21 cellular contexts compared by ENCODE assay signal in the genomic region with DNA sequence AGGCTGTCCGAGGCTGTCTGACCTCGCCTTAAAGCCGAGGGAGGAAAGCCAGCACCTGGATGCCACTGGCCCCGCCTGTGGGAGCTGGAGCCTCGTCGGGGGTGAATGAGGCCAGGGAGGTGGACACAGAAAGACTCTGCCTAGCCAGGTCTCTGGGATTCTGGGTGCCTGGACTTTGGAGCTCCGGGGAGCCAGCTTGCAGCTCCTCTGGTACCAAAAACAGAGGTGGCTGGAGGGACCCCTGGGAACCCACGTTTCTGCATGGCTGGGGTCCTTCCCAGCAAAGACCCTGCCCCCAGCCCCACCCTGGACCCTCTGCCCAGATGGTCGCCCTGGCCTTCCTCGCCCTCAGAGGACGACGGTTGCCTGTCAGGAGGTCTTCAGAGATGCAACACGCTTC.
"Had no signal": no experiment of that assay in that cellular context is flagged by ENCODE, and none has a peak within 500 bp of the region (broad histone marks: within the 10 kb centered on the region; RNA-seq: fewer than 3 reads in every experiment).

No MANE protein-coding gene starts in this region.

- ATAC-seq: effector memory CD8-positive, alpha-beta T cell; gastroesophageal sphincter; left cardiac atrium; stimulated activated memory B cell treated with anti-CD40 and anti-IgM and Interleukin-4, amounts not matched to agents 10 μg/mL and 1 μg/mL and 100 μg/mL, for 72 hours had no signal

- H3K4me1 ChIP-seq: esophagus squamous epithelium, gastroesophageal sphincter, right atrium auricular region, tibial artery had no signal

- H3K4me3 ChIP-seq: esophagus squamous epithelium, gastroesophageal sphincter, left ventricle myocardium inferior, lung, right atrium auricular region, tibial artery had no signal

- H3K36me3 ChIP-seq: esophagus squamous epithelium, gastroesophageal sphincter, left ventricle myocardium inferior, right atrium auricular region, tibial artery had no signal

- FAIRE-seq: keratinocyte had no signal

- DNase-seq: effector memory CD8-positive, alpha-beta T cell; esophagus squamous epithelium; foreskin fibroblast; glutamatergic neuron; left cardiac atrium; left ventricle myocardium inferior; mesenchymal stem cell; naive B cell; stimulated activated CD4-positive, alpha-beta T cell treated with anti-CD3 and anti-CD28 coated beads, Interleukin-15, amount 100 ng/mL, for 24 hours; stimulated activated CD4-positive, alpha-beta T cell treated with anti-CD3 and anti-CD28 coated beads, Interleukin-1b, Interleukin-23, amount 100 ng/mL, for 48 hours; stimulated activated CD4-positive, alpha-beta T cell treated with anti-CD3 and anti-CD28 coated beads, Interleukin-4, amount 100 ng/mL, for 24 hours had no signal

- H3K27me3 Mint-ChIP-seq: dendritic cell treated with granulocyte-macrophage colony-stimulating factor and Interleukin-4, amounts not matched to agents 40 ng/mL and 50 ng/mL, for 4 days; effector memory CD8-positive, alpha-beta T cell; naive B cell; stimulated activated memory B cell treated with anti-CD40 and anti-IgM and Interleukin-4, amounts not matched to agents 10 μg/mL and 1 μg/mL and 100 μg/mL, for 72 hours; stimulated activated naive CD8-positive, alpha-beta T cell treated with anti-CD3 and anti-CD28 coated beads, Interleukin-15, Interleukin-2, amounts not matched to agents 100 ng/mL and 50 ng/mL, for 24 hours had no signal

- H3K27me3 ChIP-seq: esophagus squamous epithelium, right atrium auricular region had no signal

- H3K27ac ChIP-seq: epithelial cell of prostate, esophagus squamous epithelium, gastroesophageal sphincter, left ventricle myocardium inferior, right atrium auricular region, tibial artery had no signal

- H3K4me1 Mint-ChIP-seq: nephron had no signal

- H3K4me3 Mint-ChIP-seq: dendritic cell treated with granulocyte-macrophage colony-stimulating factor and Interleukin-4, amounts not matched to agents 40 ng/mL and 50 ng/mL, for 4 days; effector memory CD8-positive, alpha-beta T cell; naive B cell; nephron; stimulated activated memory B cell treated with anti-CD40 and anti-IgM and Interleukin-4, amounts not matched to agents 10 μg/mL and 1 μg/mL and 100 μg/mL, for 72 hours; stimulated activated naive CD8-positive, alpha-beta T cell treated with anti-CD3 and anti-CD28 coated beads, Interleukin-15, Interleukin-2, amounts not matched to agents 100 ng/mL and 50 ng/mL, for 24 hours had no signal

- H3K36me3 Mint-ChIP-seq: naive B cell had no signal

- H3K9me3 Mint-ChIP-seq: dendritic cell treated with granulocyte-macrophage colony-stimulating factor and Interleukin-4, amounts not matched to agents 40 ng/mL and 50 ng/mL, for 4 days; effector memory CD8-positive, alpha-beta T cell; naive B cell; nephron; stimulated activated memory B cell treated with anti-CD40 and anti-IgM and Interleukin-4, amounts not matched to agents 10 μg/mL and 1 μg/mL and 100 μg/mL, for 72 hours; stimulated activated naive CD8-positive, alpha-beta T cell treated with anti-CD3 and anti-CD28 coated beads, Interleukin-15, Interleukin-2, amounts not matched to agents 100 ng/mL and 50 ng/mL, for 24 hours had no signal

- H3K27ac Mint-ChIP-seq: dendritic cell treated with granulocyte-macrophage colony-stimulating factor and Interleukin-4, amounts not matched to agents 40 ng/mL and 50 ng/mL, for 4 days; effector memory CD8-positive, alpha-beta T cell; naive B cell; nephron; stimulated activated memory B cell treated with anti-CD40 and anti-IgM and Interleukin-4, amounts not matched to agents 10 μg/mL and 1 μg/mL and 100 μg/mL, for 72 hours; stimulated activated naive CD8-positive, alpha-beta T cell treated with anti-CD3 and anti-CD28 coated beads, Interleukin-15, Interleukin-2, amounts not matched to agents 100 ng/mL and 50 ng/mL, for 24 hours had no signal

- H3K9me3 ChIP-seq: esophagus squamous epithelium, gastroesophageal sphincter, left ventricle myocardium inferior, right atrium auricular region, tibial artery had no signal
